11 cellular contexts compared by ENCODE assay signal in genomic region chr1:26701266-26701994, GRCh38. TPM values are rescaled to one million over a fixed set of nuclear protein-coding genes. Genes with fewer than 3 reads are reported as not detected.
DNase-seq lines count a peak whose midpoint lies in the region; ATAC-seq and TF ChIP-seq lines count a peak whose summit lies in the region.
"Had no signal": no experiment of that assay in that cellular context is flagged by ENCODE, and none has a peak within 500 bp of the region (broad histone marks: within the 10 kb centered on the region; RNA-seq: fewer than 3 reads in every experiment).

No MANE protein-coding gene starts in this region.

- no peak overlapping the region for H2BK15ac ChIP-seq in neuronal stem cell (ENCODE audit: low read length)

- H3K4me1 ChIP-seq in left ventricle myocardium inferior (peaks cover 97% of the 10 kb centered on the region), body of pancreas (peaks cover 83% of the 10 kb centered on the region), lower lobe of right lung (peaks cover 83% of the 10 kb centered on the region), vagina (peaks cover 86% of the 10 kb centered on the region), neuronal stem cell (ENCODE audit: control insufficient read depth in 2 of 2, insufficient read depth in 1 of 2, low read depth in 1 of 2, low read length in 2 of 2) (peaks cover 19 to 33% of the 10 kb centered on the region in 2 donors)

- H3K27me3 ChIP-seq in left ventricle myocardium inferior (ENCODE audit: low read depth) (no peaks in the 10 kb centered on the region), body of pancreas (no peaks in the 10 kb centered on the region), lower lobe of right lung (ENCODE audit: low read depth) (no peaks in the 10 kb centered on the region), vagina (no peaks in the 10 kb centered on the region), neuronal stem cell (ENCODE audit: control insufficient read depth in 3 of 3, insufficient read depth in 3 of 3, low read depth in 1 of 3, low read length in 3 of 3) (no peaks in the 10 kb centered on the region)

- H3K36me3 ChIP-seq in left ventricle myocardium inferior (no peaks in the 10 kb centered on the region), body of pancreas (replicated peaks in 1 of 2; ENCODE audit: insufficient read depth in 1 of 2, low read depth in 2 of 2) (no peaks in the 10 kb centered on the region), lower lobe of right lung (no peaks in the 10 kb centered on the region), vagina (no peaks in the 10 kb centered on the region), neuronal stem cell (replicated peaks in 1 of 2; ENCODE audit: control insufficient read depth in 2 of 2, insufficient read depth in 2 of 2, low read length in 2 of 2) (peaks cover 2 to 68% of the 10 kb centered on the region in 2 donors)

- no peak overlapping the region for H2AK5ac ChIP-seq in neuronal stem cell (ENCODE audit: low read depth, low read length)

- DNase-seq in left ventricle myocardium inferior (no peak), cardiac septum (ENCODE audit: low spot score) (no peak), body of pancreas (no peak), lower lobe of right lung (no peak), vagina (ENCODE audit: extremely low spot score in 2 of 2) (no peak), pons (ENCODE audit: low spot score) (no peak), neuronal stem cell (ENCODE audit: low spot score) (no peak), hippocampal formation (lab: John Stamatoyannopoulos, UW) (no peak)
- DNase-seq: activated T-cell treated with anti-CD3 and anti-CD28 coated beads for 4 hours, right cardiac atrium, T-helper 1 cell had no signal

- H3K27ac ChIP-seq in left ventricle myocardium inferior (replicated peaks), result peak overlapping the region; percentile 20
- peak overlapping the region; percentile 25 to 69 (median 60) for H3K27ac ChIP-seq in body of pancreas
- peak overlapping the region; percentile 20 for H3K27ac ChIP-seq in lower lobe of right lung
- H3K27ac ChIP-seq in vagina, result peak overlapping the region; percentile 7
- no peak overlapping the region for H3K27ac ChIP-seq in neuronal stem cell (replicated peaks; ENCODE audit: low read length)

- H3K79me1 ChIP-seq in neuronal stem cell (ENCODE audit: low read depth, low read length), result no peaks in the 10 kb centered on the region

- H3K14ac ChIP-seq in neuronal stem cell (ENCODE audit: low read length), result no peak overlapping the region

- H3K18ac ChIP-seq in neuronal stem cell (ENCODE audit: low read length), result no peak overlapping the region

- H3K4me3 ChIP-seq in left ventricle myocardium inferior (no peak overlapping the region), body of pancreas (no peak overlapping the region), lower lobe of right lung (peak overlapping the region; percentile 4), vagina (no peak overlapping the region), neuronal stem cell (ENCODE audit: low read length in 2 of 2) (no peak overlapping the region)

- no peak overlapping the region for H4K91ac ChIP-seq in neuronal stem cell (ENCODE audit: low read depth, low read length, poor library complexity)

- WGBS in body of pancreas, 2 donors, result 33 to 40% methylated on average over 5 of the region's 5 CpGs
- WGBS in neuronal stem cell (ENCODE audit: extremely low coverage in 2 of 2, insufficient read length in 2 of 2, insufficient replicate concordance in 1 of 2), 2 donors, result no CpG with 5 or more reads among the region's 5 CpGs

- H3K9me3 ChIP-seq in left ventricle myocardium inferior (replicated peaks) (no peaks in the 10 kb centered on the region), body of pancreas (no peaks in the 10 kb centered on the region), lower lobe of right lung (no peaks in the 10 kb centered on the region), vagina (no peaks in the 10 kb centered on the region), neuronal stem cell (replicated peaks in 1 of 2; ENCODE audit: control insufficient read depth in 2 of 2, insufficient read depth in 1 of 2, low read depth in 1 of 2, low read length in 2 of 2) (no peaks in the 10 kb centered on the region)

- H4K8ac ChIP-seq in neuronal stem cell (ENCODE audit: low read depth, low read length), result no peak overlapping the region

- no peak overlapping the region for H3K4ac ChIP-seq in neuronal stem cell (ENCODE audit: low read length)

- H3K4me2 ChIP-seq in neuronal stem cell (ENCODE audit: insufficient read depth, low read length, poor library complexity, severe bottlenecking), result no peak overlapping the region

- no peak overlapping the region for H2BK5ac ChIP-seq in neuronal stem cell (ENCODE audit: low read length)

- H3K23ac ChIP-seq in neuronal stem cell (ENCODE audit: low read depth, low read length, poor library complexity), result no peak overlapping the region

- H2BK120ac ChIP-seq in neuronal stem cell (ENCODE audit: low read depth, low read length), result no peak overlapping the region

- TF ChIP-seq CTCF in left ventricle myocardium inferior (IDR thresholded peaks at IDR 0.05; ENCODE audit: borderline replicate concordance) (no peak), body of pancreas (IDR thresholded peaks at IDR 0.05) (no peak), lower lobe of right lung (IDR thresholded peaks at IDR 0.05) (no peak), vagina (IDR thresholded peaks at IDR 0.05) (no peak)

- TF ChIP-seq POLR2A in body of pancreas (IDR thresholded peaks at IDR 0.05) (no peak), vagina (IDR thresholded peaks at IDR 0.05) (no peak)

- H2AFZ ChIP-seq in neuronal stem cell (ENCODE audit: low read length), result no peak overlapping the region

- no peak overlapping the region for H2BK12ac ChIP-seq in neuronal stem cell (ENCODE audit: low read length)

- no peak for ATAC-seq in body of pancreas
- no peak for ATAC-seq in lower lobe of right lung
- ATAC-seq: right cardiac atrium had no signal

- H3K9ac ChIP-seq in neuronal stem cell (ENCODE audit: low read depth, low read length, poor library complexity), result no peak overlapping the region

- intact Hi-C loops in left ventricle myocardium inferior (cut with micrococcal nuclease) (loop anchor here (10.0 kb wide), 1 partner anchor 53 kb away; no protein-coding TSS in a partner anchor), cardiac septum (cut with DNase I) (no loop called here), body of pancreas (cut with DNase I) (no loop called here), lower lobe of right lung (cut with DNase I) (no loop called here), vagina (cut with DNase I) (no loop called here)

RNA-seq across cellular contexts. Expression of gene ARID1A, which starts 5.6 kb away (rescaled TPM):
- total RNA-seq in left ventricle myocardium inferior, result 31.7 TPM
- total RNA-seq in cardiac septum, result 52.1 TPM
- 10 to 100 TPM; 23.7 to 25.9 TPM for total RNA-seq in body of pancreas
- 72.4 TPM for total RNA-seq in lower lobe of right lung
- 91.6 TPM for total RNA-seq in vagina
- 87.5 TPM for polyA plus RNA-seq in neuronal stem cell (2013, experiment 1 of 2)
- polyA plus RNA-seq in neuronal stem cell (2013, experiment 2 of 2), result 92.7 TPM
